ENCODE assay signal across 16 cellular contexts in the genomic region with DNA sequence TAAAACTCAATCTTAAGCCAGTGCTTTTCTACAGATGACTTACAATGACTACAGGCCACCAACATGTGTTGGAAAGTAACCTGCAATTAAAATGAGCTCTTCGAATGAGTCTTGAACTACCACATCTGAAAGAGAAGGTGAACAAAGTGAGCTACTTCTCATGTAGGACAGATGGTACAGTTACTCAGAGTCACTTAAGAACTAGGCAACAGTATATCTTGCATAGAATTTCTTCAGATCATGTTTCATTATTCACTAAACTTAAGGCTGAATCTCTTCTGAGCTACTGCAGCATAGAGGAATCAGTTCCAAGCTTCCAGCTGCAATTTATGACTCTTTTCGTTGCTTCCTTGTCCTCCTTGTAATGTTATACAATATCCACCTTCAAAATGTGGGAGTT.
DNase-seq lines count a peak whose midpoint lies in the region; ATAC-seq lines count a peak whose summit lies in the region.
"Had no signal": no experiment of that assay in that cellular context is flagged by ENCODE, and none has a peak within 500 bp of the region (broad histone marks: within the 10 kb centered on the region; RNA-seq: fewer than 3 reads in every experiment).

No MANE protein-coding gene starts in this region.

- H3K4me1 Mint-ChIP-seq in activated CD4-positive, alpha-beta T cell treated with anti-CD3 and anti-CD28 coated beads for 36 hours: peaks cover 6% of the 10 kb centered on the region
- H3K4me1 Mint-ChIP-seq in activated CD4-positive, alpha-beta T cell treated with anti-CD3 and anti-CD28 coated beads, Interleukin-2, amount 10 ng/mL, durations not matched to agents 7 days and 5 days: peaks cover 1% of the 10 kb centered on the region

- intact Hi-C loops in activated CD4-positive, alpha-beta T cell treated with anti-CD3 and anti-CD28 coated beads for 36 hours (cut with DNase I, micrococcal nuclease): no loop called here

- CTCF ChIA-PET in activated CD4-positive, alpha-beta T cell treated with anti-CD3 and anti-CD28 coated beads for 36 hours (lab: Charles Lee): no interaction called here
- CTCF ChIA-PET in activated CD4-positive, alpha-beta T cell treated with anti-CD3 and anti-CD28 coated beads, Interleukin-2, amount 10 ng/mL, durations not matched to agents 7 days and 5 days (lab: Charles Lee): no interaction called here

- no peaks in the 10 kb centered on the region for H3K36me3 Mint-ChIP-seq in activated CD4-positive, alpha-beta T cell treated with anti-CD3 and anti-CD28 coated beads for 36 hours (ENCODE audit: low read depth)
- H3K36me3 Mint-ChIP-seq in activated CD4-positive, alpha-beta T cell treated with anti-CD3 and anti-CD28 coated beads, Interleukin-2, amount 10 ng/mL, durations not matched to agents 7 days and 5 days (ENCODE audit: low read depth): peaks cover 2% of the 10 kb centered on the region

- no peaks in the 10 kb centered on the region for H3K9me3 Mint-ChIP-seq in activated CD4-positive, alpha-beta T cell treated with anti-CD3 and anti-CD28 coated beads for 36 hours (ENCODE audit: low read depth)
- H3K9me3 Mint-ChIP-seq in activated CD4-positive, alpha-beta T cell treated with anti-CD3 and anti-CD28 coated beads, Interleukin-2, amount 10 ng/mL, durations not matched to agents 7 days and 5 days: peaks cover 3% of the 10 kb centered on the region
- H3K9me3 Mint-ChIP-seq: CD4-positive, alpha-beta T cell had no signal

- no peak for DNase-seq in activated CD4-positive, alpha-beta T cell treated with anti-CD3 and anti-CD28 coated beads for 36 hours
- DNase-seq in activated CD4-positive, alpha-beta T cell treated with anti-CD3 and anti-CD28 coated beads, Interleukin-2, amount 10 ng/mL, durations not matched to agents 7 days and 5 days: no peak
- DNase-seq in NCI-H524 treated with DMSO at 0.1 percent for 48 hours (lab: John Stamatoyannopoulos, UW) (peak; percentile 97), fibroblast of gingiva (ENCODE audit: low read depth) (peak; percentile 18), Ammon's horn (ENCODE audit: low spot score) (no peak)
- DNase-seq in stimulated activated naive CD4-positive, alpha-beta T cell (lab: John Stamatoyannopoulos, UW): no peak
- no peak for DNase-seq in activated CD4-positive, CD25-positive, alpha-beta regulatory T cell (lab: John Stamatoyannopoulos, UW)
- DNase-seq: Caco-2; CD4-positive, alpha-beta T cell; GF-D8; MM.1S; NCI-H1105; NCI-H2081 treated with DMSO at 0.1 percent for 48 hours; NCI-H345; SHP77 had no signal

- no peak overlapping the region for H3K27ac Mint-ChIP-seq in activated CD4-positive, alpha-beta T cell treated with anti-CD3 and anti-CD28 coated beads for 36 hours
- H3K27ac Mint-ChIP-seq in activated CD4-positive, alpha-beta T cell treated with anti-CD3 and anti-CD28 coated beads, Interleukin-2, amount 10 ng/mL, durations not matched to agents 7 days and 5 days: no peak overlapping the region
- H3K27ac Mint-ChIP-seq: CD4-positive, alpha-beta T cell had no signal

- peak; percentile 49 for ATAC-seq in activated CD4-positive, alpha-beta T cell treated with anti-CD3 and anti-CD28 coated beads for 36 hours
- no peak for ATAC-seq in GM18511 (IDR thresholded peaks at IDR 0.05; ENCODE audit: unreplicated experiment)

- H3K4me3 Mint-ChIP-seq in activated CD4-positive, alpha-beta T cell treated with anti-CD3 and anti-CD28 coated beads for 36 hours: no peak overlapping the region
- H3K4me3 Mint-ChIP-seq in activated CD4-positive, alpha-beta T cell treated with anti-CD3 and anti-CD28 coated beads, Interleukin-2, amount 10 ng/mL, durations not matched to agents 7 days and 5 days: no peak overlapping the region
- H3K4me3 Mint-ChIP-seq: CD4-positive, alpha-beta T cell had no signal

- H3K27me3 Mint-ChIP-seq in activated CD4-positive, alpha-beta T cell treated with anti-CD3 and anti-CD28 coated beads for 36 hours: no peaks in the 10 kb centered on the region
- peaks cover 4% of the 10 kb centered on the region for H3K27me3 Mint-ChIP-seq in activated CD4-positive, alpha-beta T cell treated with anti-CD3 and anti-CD28 coated beads, Interleukin-2, amount 10 ng/mL, durations not matched to agents 7 days and 5 days
- H3K27me3 Mint-ChIP-seq: CD4-positive, alpha-beta T cell had no signal

- POLR2A ChIA-PET in activated CD4-positive, alpha-beta T cell treated with anti-CD3 and anti-CD28 coated beads for 36 hours (lab: Charles Lee): interaction anchor here (0.8 kb wide), 1 partner anchor 13 kb away, joined by 3 read pairs; no protein-coding TSS in a partner anchor
- POLR2A ChIA-PET in activated CD4-positive, alpha-beta T cell treated with anti-CD3 and anti-CD28 coated beads, Interleukin-2, amount 10 ng/mL, durations not matched to agents 7 days and 5 days (lab: Charles Lee): no interaction called here

Comparison
In these comparisons a context has a peak if more than half of its experiments do, and no peak if none do; other contexts are left out.
1. DNase-seq: peak in NCI-H524 treated with DMSO at 0.1 percent for 48 hours (single experiment) and fibroblast of gingiva (single experiment); none in activated CD4-positive, alpha-beta T cell treated with anti-CD3 and anti-CD28 coated beads for 36 hours (single experiment), activated CD4-positive, alpha-beta T cell treated with anti-CD3 and anti-CD28 coated beads, Interleukin-2, amount 10 ng/mL, durations not matched to agents 7 days and 5 days (single experiment), stimulated activated naive CD4-positive, alpha-beta T cell (0 of 6), activated CD4-positive, CD25-positive, alpha-beta regulatory T cell (0 of 4) and Ammon's horn (single experiment).